1 cellular context compared by ENCODE assay signal in genomic region chr15:42544858-42545629, GRCh38.
TF ChIP-seq lines count a peak whose summit lies in the region.

No MANE protein-coding gene starts in this region.

TF ChIP-seq in K562, 482 proteins besides CTCF, POLR2A, EP300 and RAD21 (continued from another document):
- TF ChIP-seq CEBPZ (IDR thresholded peaks at IDR 0.05; ENCODE audit: borderline replicate concordance, low read depth, low read length) = no peak
- no peak for TF ChIP-seq ZNF76 (CRISPR knock-in tag; IDR thresholded peaks at IDR 0.05; ENCODE audit: borderline replicate concordance)
- TF ChIP-seq SOX6 (IDR thresholded peaks at IDR 0.05) = peak; percentile 78; the same call in 1 of the 2 replicates
- TF ChIP-seq NONO (IDR thresholded peaks at IDR 0.05; ENCODE audit: low read depth in 2 of 2, low read length in 1 of 2) = no peak
- no peak for TF ChIP-seq DEAF1 (CRISPR knock-in tag; IDR thresholded peaks at IDR 0.05)
- no peak for TF ChIP-seq ZNF75A (CRISPR knock-in tag; IDR thresholded peaks at IDR 0.05)
- no peak for TF ChIP-seq KAT7 (CRISPR knock-in tag; IDR thresholded peaks at IDR 0.05; ENCODE audit: borderline replicate concordance)
- no peak for TF ChIP-seq GTF3C2 (IDR thresholded peaks at IDR 0.05; ENCODE audit: borderline replicate concordance, extremely low read depth, insufficient read length)
- no peak for TF ChIP-seq TAF15 (IDR thresholded peaks at IDR 0.05; ENCODE audit: low read depth, low read length)
- TF ChIP-seq ZNF239 (CRISPR knock-in tag; IDR thresholded peaks at IDR 0.05) = peak; percentile 87
- TF ChIP-seq EGR1 (conservative IDR thresholded peaks at IDR 0.05) = peak; percentile 74
- no peak for TF ChIP-seq CGGBP1 (CRISPR knock-in tag; IDR thresholded peaks at IDR 0.05)
- no peak for TF ChIP-seq E2F4 (CRISPR knock-in tag; IDR thresholded peaks at IDR 0.05; ENCODE audit: low read depth)
- TF ChIP-seq ZNF384 (IDR thresholded peaks at IDR 0.05; ENCODE audit: low read depth, low read length) = peak; percentile 48; the same call in 1 of the 2 replicates
- TF ChIP-seq RBM22 (IDR thresholded peaks at IDR 0.05; ENCODE audit: low read depth, low read length, poor library complexity, severe bottlenecking) = no peak
- TF ChIP-seq U2AF1 (optimal IDR thresholded peaks at IDR 0.05; ENCODE audit: low read depth, low read length) = no peak
- no peak for TF ChIP-seq HNRNPK (IDR thresholded peaks at IDR 0.05; ENCODE audit: low read depth, low read length, poor library complexity, severe bottlenecking)
- 0 out of 2 replicates have a peak, but pooled peaks have one; percentile 51 for TF ChIP-seq DPF2 (IDR thresholded peaks at IDR 0.05)
- no peak for TF ChIP-seq MTA3 (IDR thresholded peaks at IDR 0.05; ENCODE audit: borderline replicate concordance)
